9 cellular contexts compared by ENCODE assay signal in the genomic region with DNA sequence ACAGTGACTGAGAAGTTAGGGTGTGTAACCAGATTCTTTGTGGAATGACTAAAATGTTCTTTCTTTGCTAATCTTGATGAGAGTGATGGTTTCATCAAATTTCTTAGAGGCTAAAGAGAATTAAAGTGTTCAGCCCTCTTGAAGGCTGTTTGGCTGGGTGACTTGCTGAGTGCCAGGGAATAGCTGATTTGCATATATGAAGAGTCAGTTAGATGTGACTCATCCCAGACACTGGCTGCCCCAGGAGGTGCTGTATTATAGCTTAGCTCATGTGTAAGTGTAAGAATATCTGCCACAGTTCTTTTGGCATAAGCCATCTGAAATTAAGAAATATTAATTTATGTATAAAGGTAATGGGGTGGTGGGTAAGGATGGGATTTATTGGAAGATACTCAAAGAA.
A peak's percentile ranks its signal among the peaks of the same experiment; 100 is the strongest.
DNase-seq lines count a peak whose midpoint lies in the region; ATAC-seq and TF ChIP-seq lines count a peak whose summit lies in the region.
"Had no signal": no experiment of that assay in that cellular context is flagged by ENCODE, and none has a peak within 500 bp of the region (broad histone marks: within the 10 kb centered on the region; RNA-seq: fewer than 3 reads in every experiment).

No MANE protein-coding gene starts in this region.

- no peak overlapping the region for H3K14ac ChIP-seq in IMR-90 (replicated peaks; ENCODE audit: low read depth, low read length)

- H3K4me1 ChIP-seq in IMR-90 (ENCODE audit: control insufficient read depth, insufficient read depth, low read length): no peaks in the 10 kb centered on the region

- TF ChIP-seq POLR2A in IMR-90 (IDR thresholded peaks at IDR 0.05; ENCODE audit: low read depth, low read length): no peak

- H3K27ac Mint-ChIP-seq in T-helper 2 cell treated with Interferon-gamma antibody and Interleukin-4, amounts not matched to agents 5 μg/mL and 100 μg/mL, for 36 hours: no peak overlapping the region

- no peaks in the 10 kb centered on the region for H3K27me3 Mint-ChIP-seq in T-helper 2 cell treated with Interferon-gamma antibody and Interleukin-4, amounts not matched to agents 5 μg/mL and 100 μg/mL, for 36 hours (ENCODE audit: low read depth)

- POLR2A ChIA-PET in IMR-90 (lab: Charles Lee; ENCODE audit: unreplicated experiment): no interaction called here

- intact Hi-C loops in IMR-90 (cut with micrococcal nuclease): no loop called here

- no peak overlapping the region for H3K9ac ChIP-seq in IMR-90 (ENCODE audit: low read depth, low read length)

- no peaks in the 10 kb centered on the region for H3K9me3 ChIP-seq in IMR-90 (ENCODE audit: control insufficient read depth, insufficient read depth, low read length)

- H3K9me1 ChIP-seq in IMR-90 (ENCODE audit: insufficient read depth, low read length): no peaks in the 10 kb centered on the region

- H2AFZ ChIP-seq in IMR-90 (replicated peaks; ENCODE audit: low read length, poor library complexity): no peak overlapping the region

- no peak overlapping the region for H3K56ac ChIP-seq in IMR-90 (ENCODE audit: extremely low read depth, insufficient read depth, low read length)

- H3K4ac ChIP-seq in IMR-90 (ENCODE audit: low read depth, low read length): no peak overlapping the region

- no peak overlapping the region for H4K91ac ChIP-seq in IMR-90 (ENCODE audit: insufficient read depth, low read depth, low read length)

- H3K9me3 Mint-ChIP-seq in T-helper 2 cell treated with Interferon-gamma antibody and Interleukin-4, amounts not matched to agents 5 μg/mL and 100 μg/mL, for 36 hours: no peaks in the 10 kb centered on the region

- H2BK20ac ChIP-seq in IMR-90 (ENCODE audit: low read depth, low read length): no peak overlapping the region

- TF ChIP-seq RAD21 in IMR-90 (IDR thresholded peaks at IDR 0.05; ENCODE audit: low read length): no peak

- no peak overlapping the region for H4K5ac ChIP-seq in IMR-90 (ENCODE audit: low read depth, low read length)

- no peak overlapping the region for H3K4me2 ChIP-seq in IMR-90 (ENCODE audit: low read depth, low read length)

- no peak overlapping the region for H2AK9ac ChIP-seq in IMR-90 (replicated peaks; ENCODE audit: low read depth, low read length, poor library complexity)

- ATAC-seq in GM19463 (IDR thresholded peaks at IDR 0.05; ENCODE audit: unreplicated experiment) (peak; percentile 78), IMR-90 (ENCODE audit: low read depth) (peak; percentile 99)

- in situ Hi-C loops in IMR-90 (cut with MboI; ENCODE audit: low sequenced_read_pairs): no loop called here
- in situ Hi-C loops in astrocyte of the spinal cord (cut with HindIII; ENCODE audit: low sequenced_read_pairs): no loop called here

- no TSS peak for BruUV-seq in IMR-90 (replicated peaks; lab: Mats Ljungman, UMichigan)

- no peak overlapping the region for H4K8ac ChIP-seq in IMR-90 (ENCODE audit: low read depth in 2 of 2, low read length in 2 of 2)

- H3K36me3 ChIP-seq in IMR-90 (ENCODE audit: control insufficient read depth, insufficient read depth, low read length): no peaks in the 10 kb centered on the region

- no peak overlapping the region for H2AK5ac ChIP-seq in IMR-90 (ENCODE audit: low read depth, low read length)

- H2BK120ac ChIP-seq in IMR-90 (ENCODE audit: low read depth, low read length): no peak overlapping the region

- TF ChIP-seq CTCF in IMR-90 (conservative IDR thresholded peaks at IDR 0.05; ENCODE audit: low read depth, low read length) (no peak), astrocyte of the spinal cord (IDR thresholded peaks at IDR 0.05; ENCODE audit: low read depth, low read length) (no peak)

- H3K4me3 ChIP-seq in IMR-90 (ENCODE audit: insufficient read depth, low read depth, low read length) (no peak overlapping the region), astrocyte of the spinal cord (ENCODE audit: low read depth, low read length) (no peak overlapping the region)

- no peaks in the 10 kb centered on the region for H3K27me3 ChIP-seq in IMR-90 (ENCODE audit: control insufficient read depth, insufficient read depth, low read length)

- CTCF ChIA-PET in IMR-90 (lab: Yijun Ruan, JAX): interaction anchor here (0.7 to 1.2 kb wide), 2 partner anchors 26 to 275 kb away, joined by 3 to 4 read pairs; no protein-coding TSS in a partner anchor

- H3K79me1 ChIP-seq in IMR-90 (ENCODE audit: low read depth in 1 of 2, low read length in 2 of 2): no peaks in the 10 kb centered on the region

- H3K4me1 Mint-ChIP-seq in T-helper 2 cell treated with Interferon-gamma antibody and Interleukin-4, amounts not matched to agents 5 μg/mL and 100 μg/mL, for 36 hours (ENCODE audit: low read depth): no peaks in the 10 kb centered on the region

- no peak overlapping the region for H3K27ac ChIP-seq in IMR-90 (ENCODE audit: insufficient read depth, low read length)

- dilution Hi-C loops in IMR-90 (cut with HindIII; ENCODE audit: low sequenced_read_pairs, unreplicated experiment): no loop called here

- H3K23ac ChIP-seq in IMR-90 (ENCODE audit: low read depth, low read length): no peak overlapping the region

- no peak overlapping the region for H2BK5ac ChIP-seq in IMR-90 (ENCODE audit: low read depth, low read length, poor library complexity, severe bottlenecking)

- no peaks in the 10 kb centered on the region for H3K36me3 Mint-ChIP-seq in T-helper 2 cell treated with Interferon-gamma antibody and Interleukin-4, amounts not matched to agents 5 μg/mL and 100 μg/mL, for 36 hours (ENCODE audit: low read depth)

- H3K18ac ChIP-seq in IMR-90 (ENCODE audit: low read depth, low read length): no peak overlapping the region

- no peaks in the 10 kb centered on the region for H4K20me1 ChIP-seq in IMR-90 (ENCODE audit: insufficient read depth, low read length)

- no peak overlapping the region for H2BK15ac ChIP-seq in IMR-90 (ENCODE audit: low read depth, low read length)

- no peak overlapping the region for H3K4me3 Mint-ChIP-seq in T-helper 2 cell treated with Interferon-gamma antibody and Interleukin-4, amounts not matched to agents 5 μg/mL and 100 μg/mL, for 36 hours

- peak; percentile 72 for DNase-seq in IMR-90
- DNase-seq in astrocyte of the spinal cord (ENCODE audit: low read depth, low spot score): peak; percentile 80
- DNase-seq in renal cortical epithelial cell (ENCODE audit: low read depth): peak; percentile 84
- no peak for DNase-seq in middle frontal gyrus (ENCODE audit: extremely low spot score, low spot score)
- no peak for DNase-seq in T-helper 2 cell treated with Interferon-gamma antibody and Interleukin-4, amounts not matched to agents 5 μg/mL and 100 μg/mL, for 36 hours (ENCODE audit: low spot score)
- no peak for DNase-seq in SIG-M5 (lab: John Stamatoyannopoulos, UW)
- DNase-seq: activated T-cell treated with anti-CD3 and anti-CD28 coated beads, Interleukin-2, amount 50 U/mL, for 1 hour; NCI-H774 had no signal

TF ChIP-seq in IMR-90, 13 proteins besides CTCF, POLR2A, EP300 and RAD21:
- no peak for TF ChIP-seq RCOR1 (IDR thresholded peaks at IDR 0.05; ENCODE audit: insufficient replicate concordance, low read length)
- TF ChIP-seq CHD1 (IDR thresholded peaks at IDR 0.05; ENCODE audit: low read depth, low read length): no peak
- TF ChIP-seq, protein P1, sequence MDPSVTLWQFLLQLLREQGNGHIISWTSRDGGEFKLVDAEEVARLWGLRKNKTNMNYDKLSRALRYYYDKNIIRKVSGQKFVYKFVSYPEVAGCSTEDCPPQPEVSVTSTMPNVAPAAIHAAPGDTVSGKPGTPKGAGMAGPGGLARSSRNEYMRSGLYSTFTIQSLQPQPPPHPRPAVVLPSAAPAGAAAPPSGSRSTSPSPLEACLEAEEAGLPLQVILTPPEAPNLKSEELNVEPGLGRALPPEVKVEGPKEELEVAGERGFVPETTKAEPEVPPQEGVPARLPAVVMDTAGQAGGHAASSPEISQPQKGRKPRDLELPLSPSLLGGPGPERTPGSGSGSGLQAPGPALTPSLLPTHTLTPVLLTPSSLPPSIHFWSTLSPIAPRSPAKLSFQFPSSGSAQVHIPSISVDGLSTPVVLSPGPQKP (IDR thresholded peaks at IDR 0.05; ENCODE audit: borderline replicate concordance, low read depth, low read length): no peak
- no peak for TF ChIP-seq MAZ (IDR thresholded peaks at IDR 0.05; ENCODE audit: borderline replicate concordance, low read depth, low read length)
- TF ChIP-seq SMC3 (IDR thresholded peaks at IDR 0.05; ENCODE audit: low read depth, low read length): no peak
- TF ChIP-seq FOS (IDR thresholded peaks at IDR 0.05; ENCODE audit: low read depth, low read length): peak; percentile 42
- no peak for TF ChIP-seq BHLHE40 (IDR thresholded peaks at IDR 0.05; ENCODE audit: low read depth, low read length)
- TF ChIP-seq NFE2L2 (IDR thresholded peaks at IDR 0.05; ENCODE audit: low read depth, low read length): no peak
- TF ChIP-seq MAFK (IDR thresholded peaks at IDR 0.05; ENCODE audit: low read depth, low read length): peak; percentile 49; the same call in 1 of the 2 replicates
- TF ChIP-seq RFX5 (IDR thresholded peaks at IDR 0.05; ENCODE audit: low read depth, low read length): no peak

Comparison
In these comparisons a context has a peak if more than half of its experiments do, and no peak if none do; other contexts are left out.
1. DNase-seq: peak in IMR-90 (single experiment), astrocyte of the spinal cord (single experiment) and renal cortical epithelial cell (single experiment); none in middle frontal gyrus (single experiment), T-helper 2 cell treated with Interferon-gamma antibody and Interleukin-4, amounts not matched to agents 5 μg/mL and 100 μg/mL, for 36 hours (single experiment) and SIG-M5 (single experiment).